ENCODE assay signal across 16 cellular contexts in genomic region chr14:63662776-63663175, GRCh38.
"Had no signal": no experiment of that assay in that cellular context is flagged by ENCODE, and none has a peak within 500 bp of the region (broad histone marks: within the 10 kb centered on the region; RNA-seq: fewer than 3 reads in every experiment).

No MANE protein-coding gene starts in this region.

- H3K27me3 ChIP-seq: colonic mucosa, heart left ventricle, neutrophil, spleen, testis had no signal

- H3K4me3 ChIP-seq: colonic mucosa, heart left ventricle, spleen, testis had no signal

- H3K9me3 ChIP-seq: colonic mucosa, heart left ventricle, neutrophil, spleen, testis had no signal

- DNase-seq: colonic mucosa; endodermal cell; foreskin melanocyte; heart left ventricle; hippocampal formation; mammary epithelial cell; naive thymus-derived CD4-positive, alpha-beta T cell; nephron progenitor cell; posterior cingulate gyrus; spleen; stimulated activated CD4-positive, alpha-beta T cell treated with anti-CD3 and anti-CD28 coated beads, Interleukin-15, amount 100 ng/mL, for 24 hours; stimulated activated CD4-positive, alpha-beta T cell treated with anti-CD3 and anti-CD28 coated beads, Interleukin-1b, Interleukin-23, amount 100 ng/mL, for 48 hours; stimulated activated CD4-positive, alpha-beta T cell treated with anti-CD3 and anti-CD28 coated beads, Interleukin-4, amount 100 ng/mL, for 24 hours; testis had no signal

- H3K4me1 ChIP-seq: colonic mucosa, heart left ventricle, spleen, testis had no signal

- H3K36me3 ChIP-seq: colonic mucosa, neutrophil had no signal

- H3K27ac ChIP-seq: colonic mucosa, heart left ventricle, neutrophil, spleen, testis had no signal

- ATAC-seq: heart left ventricle; naive thymus-derived CD4-positive, alpha-beta T cell; sciatic nerve had no signal
